Comparison of ENCODE assay signal across 14 cellular contexts in genomic region chr4:118774989-118775388, GRCh38.
DNase-seq lines count a peak whose midpoint lies in the region; ATAC-seq and TF ChIP-seq lines count a peak whose summit lies in the region.
"Had no signal": no experiment of that assay in that cellular context is flagged by ENCODE, and none has a peak within 500 bp of the region (broad histone marks: within the 10 kb centered on the region; RNA-seq: fewer than 3 reads in every experiment).

No MANE protein-coding gene starts in this region.

- no peak overlapping the region for H3K9ac ChIP-seq in stomach smooth muscle (ENCODE audit: low read length in 2 of 2)
- H3K9ac ChIP-seq: BLaER1 treated with 17β-estradiol and CSF1 and Interleukin-3, amounts not matched to agents 10 nM and 100 nM had no signal

- H3K27me3 ChIP-seq in GM23338 (ENCODE audit: insufficient read depth) (no peaks in the 10 kb centered on the region), stomach smooth muscle (ENCODE audit: control insufficient read depth in 1 of 2, insufficient read depth in 2 of 2, low read length in 2 of 2) (no peaks in the 10 kb centered on the region), tibial nerve (no peaks in the 10 kb centered on the region)
- H3K27me3 ChIP-seq: BLaER1 treated with 17β-estradiol and CSF1 and Interleukin-3, amounts not matched to agents 10 nM and 100 nM had no signal

- TF ChIP-seq CTCF in GM23338 (conservative IDR thresholded peaks at IDR 0.05; ENCODE audit: low read depth in 2 of 2), result no peak
- no peak for TF ChIP-seq CTCF in tibial nerve (IDR thresholded peaks at IDR 0.05)

- TF ChIP-seq EP300 in tibial nerve (IDR thresholded peaks at IDR 0.05), result no peak

- no peak overlapping the region for H3K4me2 ChIP-seq in GM23338
- H3K4me2 ChIP-seq: BLaER1 treated with 17β-estradiol and CSF1 and Interleukin-3, amounts not matched to agents 10 nM and 100 nM had no signal

- H3F3A ChIP-seq in GM23338 (replicated peaks; ENCODE audit: low read depth), result no peaks in the 10 kb centered on the region

- no peak overlapping the region for H2AFZ ChIP-seq in GM23338

- H3K4me1 Mint-ChIP-seq in GM23338, result peaks cover 29% of the 10 kb centered on the region
- H3K4me1 Mint-ChIP-seq in activated T-helper 17 cell treated with anti-CD3 and anti-CD28 coated beads, Interleukin-2, amount 50 U/mL, for 72 hours, result peaks cover 2% of the 10 kb centered on the region

- TF ChIP-seq POLR2A in tibial nerve (IDR thresholded peaks at IDR 0.05), result no peak

- H3K79me2 ChIP-seq in GM23338 (replicated peaks; ENCODE audit: insufficient read depth), result no peaks in the 10 kb centered on the region; the same call in 1 of the 2 replicates

- peaks cover 4% of the 10 kb centered on the region for H3K27me3 Mint-ChIP-seq in GM23338 (ENCODE audit: insufficient read depth, low read depth, poor library complexity)
- no peaks in the 10 kb centered on the region for H3K27me3 Mint-ChIP-seq in activated T-helper 17 cell treated with anti-CD3 and anti-CD28 coated beads, Interleukin-2, amount 50 U/mL, for 72 hours

- H3K9me3 Mint-ChIP-seq in GM23338, result peaks cover 3% of the 10 kb centered on the region; the same call in 2 of the 3 replicates
- no peaks in the 10 kb centered on the region for H3K9me3 Mint-ChIP-seq in activated T-helper 17 cell treated with anti-CD3 and anti-CD28 coated beads, Interleukin-2, amount 50 U/mL, for 72 hours

- 0 out of 2 replicates have a peak, but pooled peaks cover 2% of the 10 kb centered on the region for H4K20me1 ChIP-seq in GM23338 (replicated peaks; ENCODE audit: insufficient read depth)

- H3K4me3 ChIP-seq in GM23338 (no peak overlapping the region), stomach smooth muscle (ENCODE audit: low read length in 2 of 2) (no peak overlapping the region), tibial nerve (no peak overlapping the region)
- H3K4me3 ChIP-seq: BLaER1 treated with 17β-estradiol and CSF1 and Interleukin-3, amounts not matched to agents 10 nM and 100 nM had no signal

- H3K36me3 ChIP-seq in GM23338 (ENCODE audit: insufficient read depth) (no peaks in the 10 kb centered on the region), stomach smooth muscle (ENCODE audit: control insufficient read depth in 2 of 2, insufficient read depth in 2 of 2, low read length in 2 of 2) (no peaks in the 10 kb centered on the region), tibial nerve (no peaks in the 10 kb centered on the region)

- H3K36me3 Mint-ChIP-seq in GM23338 (ENCODE audit: low read depth), result peaks cover 17% of the 10 kb centered on the region
- peaks cover 14% of the 10 kb centered on the region for H3K36me3 Mint-ChIP-seq in activated T-helper 17 cell treated with anti-CD3 and anti-CD28 coated beads, Interleukin-2, amount 50 U/mL, for 72 hours (ENCODE audit: low read depth)

- H3K4me3 Mint-ChIP-seq in GM23338, result no peak overlapping the region
- no peak overlapping the region for H3K4me3 Mint-ChIP-seq in activated T-helper 17 cell treated with anti-CD3 and anti-CD28 coated beads, Interleukin-2, amount 50 U/mL, for 72 hours

- H3K4me1 ChIP-seq in GM23338 (ENCODE audit: insufficient read depth) (peaks cover 19% of the 10 kb centered on the region), stomach smooth muscle (ENCODE audit: control insufficient read depth, insufficient read depth, low read length) (peaks cover 18% of the 10 kb centered on the region), tibial nerve (peaks cover 0 to 56% (median 10%) of the 10 kb centered on the region in 4 donors)
- H3K4me1 ChIP-seq: BLaER1 treated with 17β-estradiol and CSF1 and Interleukin-3, amounts not matched to agents 10 nM and 100 nM had no signal

- ATAC-seq in GM23338, result no peak
- ATAC-seq in activated T-helper 17 cell treated with anti-CD3 and anti-CD28 coated beads, Interleukin-2, amount 50 U/mL, for 72 hours (replicated peaks), result no peak

- H3K9me3 ChIP-seq in stomach smooth muscle (ENCODE audit: control insufficient read depth in 2 of 2, low read length in 2 of 2) (no peaks in the 10 kb centered on the region), tibial nerve (no peaks in the 10 kb centered on the region)
- H3K9me3 ChIP-seq: BLaER1 treated with 17β-estradiol and CSF1 and Interleukin-3, amounts not matched to agents 10 nM and 100 nM had no signal

- no peaks in the 10 kb centered on the region for H3K9me2 ChIP-seq in GM23338 (ENCODE audit: insufficient read depth)

- DNase-seq in GM23338 (ENCODE audit: low spot score) (no peak), iris pigment epithelial cell (ENCODE audit: low read depth) (peak; percentile 65), NK-92 (lab: John Stamatoyannopoulos, UW; ENCODE audit: unreplicated experiment) (no peak), inferior parietal cortex (ENCODE audit: extremely low spot score) (no peak), NCI-H2196 treated with DMSO at 0.1 percent for 48 hours (lab: John Stamatoyannopoulos, UW; ENCODE audit: unreplicated experiment) (no peak), tibial nerve (ENCODE audit: low spot score in 2 of 2) (no peak)
- DNase-seq: activated effector memory CD4-positive, alpha-beta T cell treated with Interleukin-2 at 50 U/mL for 16 hours; aorta; Kasumi-1; NCI-H1694 treated with DMSO at 0.1 percent for 48 hours; NCI-H526 treated with DMSO at 0.1 percent for 48 hours had no signal

- peak overlapping the region; percentile 83 for H3K27ac Mint-ChIP-seq in GM23338
- peak overlapping the region; percentile 25 for H3K27ac Mint-ChIP-seq in activated T-helper 17 cell treated with anti-CD3 and anti-CD28 coated beads, Interleukin-2, amount 50 U/mL, for 72 hours

- 85 to 92% methylated on average over 3 of the region's 3 CpGs for WGBS in tibial nerve, 2 donors

- H3K27ac ChIP-seq in GM23338 (ENCODE audit: low read depth), result peak overlapping the region; percentile 53; the same call in 1 of the 2 replicates
- H3K27ac ChIP-seq in stomach smooth muscle (ENCODE audit: low read length), result peak overlapping the region; percentile 0
- no peak overlapping the region for H3K27ac ChIP-seq in tibial nerve
- H3K27ac ChIP-seq: BLaER1 treated with 17β-estradiol and CSF1 and Interleukin-3, amounts not matched to agents 10 nM and 100 nM had no signal

TF ChIP-seq in GM23338, 12 proteins besides CTCF, POLR2A, EP300 and RAD21:
- no peak for TF ChIP-seq EZH2phosphoT487 (IDR thresholded peaks at IDR 0.05; ENCODE audit: unreplicated experiment)
- no peak for TF ChIP-seq CREB1 (CRISPR knock-in tag; IDR thresholded peaks at IDR 0.05; ENCODE audit: low read depth)
- no peak for TF ChIP-seq JUNB (IDR thresholded peaks at IDR 0.05; ENCODE audit: unreplicated experiment)
- TF ChIP-seq, protein P1, sequence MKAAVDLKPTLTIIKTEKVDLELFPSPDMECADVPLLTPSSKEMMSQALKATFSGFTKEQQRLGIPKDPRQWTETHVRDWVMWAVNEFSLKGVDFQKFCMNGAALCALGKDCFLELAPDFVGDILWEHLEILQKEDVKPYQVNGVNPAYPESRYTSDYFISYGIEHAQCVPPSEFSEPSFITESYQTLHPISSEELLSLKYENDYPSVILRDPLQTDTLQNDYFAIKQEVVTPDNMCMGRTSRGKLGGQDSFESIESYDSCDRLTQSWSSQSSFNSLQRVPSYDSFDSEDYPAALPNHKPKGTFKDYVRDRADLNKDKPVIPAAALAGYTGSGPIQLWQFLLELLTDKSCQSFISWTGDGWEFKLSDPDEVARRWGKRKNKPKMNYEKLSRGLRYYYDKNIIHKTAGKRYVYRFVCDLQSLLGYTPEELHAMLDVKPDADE (IDR thresholded peaks at IDR 0.05), result no peak
- no peak for TF ChIP-seq STAT1 (IDR thresholded peaks at IDR 0.05; ENCODE audit: unreplicated experiment)
- TF ChIP-seq NANOG (IDR thresholded peaks at IDR 0.05; ENCODE audit: borderline replicate concordance), result no peak
TF ChIP-seq in GM23338: peak in this region for 0.

Comparison
In these comparisons a context has a peak if more than half of its experiments do, and no peak if none do; other contexts are left out.
1. H3K27ac ChIP-seq: peak in GM23338 (single experiment) and stomach smooth muscle (single experiment); none in tibial nerve (0 of 4).